In genomic region chr12:115396567-115396966, GRCh38 we compare ENCODE assay signal across 9 cellular contexts.
"Had no signal": no experiment of that assay in that cellular context is flagged by ENCODE, and none has a peak within 500 bp of the region (broad histone marks: within the 10 kb centered on the region; RNA-seq: fewer than 3 reads in every experiment).

No MANE protein-coding gene starts in this region.

- H3K27ac ChIP-seq: GM23248, KMS-11 had no signal

- H3K27me3 Mint-ChIP-seq: IgD-negative memory B cell had no signal

- H3K4me3 ChIP-seq: GM23248, HAP-1 had no signal

- FAIRE-seq: HTR-8/SVneo had no signal

- DNase-seq: GM23248, GOT3, H7, KBM-7 had no signal

- H3K9me3 ChIP-seq: HAP-1 had no signal

- H3K4me3 Mint-ChIP-seq: IgD-negative memory B cell had no signal

- ATAC-seq: HCT116 had no signal

- H3K4me1 ChIP-seq: HAP-1 had no signal

- H3K27ac Mint-ChIP-seq: IgD-negative memory B cell had no signal

- H3K36me3 ChIP-seq: HAP-1 had no signal

- H2AFZ ChIP-seq: GM23248 had no signal

- H3K9ac ChIP-seq: GM23248, KMS-11 had no signal

- H3K4me1 Mint-ChIP-seq: IgD-negative memory B cell had no signal

- H3K36me3 Mint-ChIP-seq: IgD-negative memory B cell had no signal

- H3K4me2 ChIP-seq: KMS-11 had no signal
